ENCODE assay signal across 8 cellular contexts in the genomic region with DNA sequence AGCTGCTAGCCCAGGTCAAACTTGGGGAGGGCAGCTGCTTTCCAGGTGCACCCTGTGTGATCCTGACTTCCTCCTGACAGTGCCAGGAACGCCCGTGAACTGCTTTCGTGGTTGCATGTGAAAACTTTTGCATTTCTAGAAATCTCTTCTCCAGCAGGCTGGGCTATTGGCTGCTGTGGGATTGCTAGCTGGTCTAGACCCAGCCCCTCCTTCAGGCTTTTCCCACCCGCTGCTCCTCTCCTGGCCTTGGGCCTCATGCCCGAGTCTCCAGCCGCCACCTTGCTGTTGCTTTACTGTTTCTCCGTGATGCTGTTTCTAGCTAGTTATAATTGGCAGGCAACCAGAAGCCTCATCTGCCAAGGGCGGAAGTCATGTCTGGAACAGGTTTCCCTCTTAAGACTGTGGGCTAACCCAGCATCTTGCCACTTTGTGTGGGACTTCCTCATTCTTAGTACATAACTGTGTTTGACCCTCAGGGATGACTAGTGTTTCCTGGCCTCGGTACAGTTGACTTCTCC. TPM values are rescaled to one million over a fixed set of nuclear protein-coding genes. Genes with fewer than 3 reads are reported as not detected.
DNase-seq lines count a peak whose midpoint lies in the region; FAIRE-seq and TF ChIP-seq lines count a peak whose summit lies in the region.

No MANE protein-coding gene starts in this region.

- H3K9me3 Mint-ChIP-seq in HFFc6 = no peaks in the 10 kb centered on the region
- H3K9me3 Mint-ChIP-seq in activated CD4-positive, alpha-beta memory T cell treated with anti-CD3 and anti-CD28 coated beads, Interleukin-2, amount 10 ng/mL, durations not matched to agents 7 days and 5 days = no peaks in the 10 kb centered on the region

- H3K27ac Mint-ChIP-seq in HFFc6 = peak overlapping the region; percentile 4; the same call in 1 of the 2 replicates
- peak overlapping the region; percentile 82 for H3K27ac Mint-ChIP-seq in activated CD4-positive, alpha-beta memory T cell treated with anti-CD3 and anti-CD28 coated beads, Interleukin-2, amount 10 ng/mL, durations not matched to agents 7 days and 5 days

- H3K36me3 ChIP-seq in esophagus (ENCODE audit: control insufficient read depth in 2 of 2, insufficient read depth in 2 of 2, low read length in 1 of 2) (no peaks in the 10 kb centered on the region), osteoblast (ENCODE audit: insufficient read depth, low read length) (no peaks in the 10 kb centered on the region)

- peaks cover 16% of the 10 kb centered on the region for H3K4me1 Mint-ChIP-seq in HFFc6 (ENCODE audit: low read depth)
- peaks cover 58% of the 10 kb centered on the region for H3K4me1 Mint-ChIP-seq in activated CD4-positive, alpha-beta memory T cell treated with anti-CD3 and anti-CD28 coated beads, Interleukin-2, amount 10 ng/mL, durations not matched to agents 7 days and 5 days

- H3K27me3 ChIP-seq in esophagus (ENCODE audit: control insufficient read depth in 1 of 2, insufficient read depth in 2 of 2, low read length in 2 of 2) = no peaks in the 10 kb centered on the region
- peaks cover 26% of the 10 kb centered on the region for H3K27me3 ChIP-seq in osteoblast (ENCODE audit: insufficient read depth, low read length)

- TF ChIP-seq CTCF in HFFc6 (IDR thresholded peaks at IDR 0.05) = no peak
- TF ChIP-seq CTCF in NB4 (IDR thresholded peaks at IDR 0.05; ENCODE audit: low read depth, low read length) = no peak
- no peak for TF ChIP-seq CTCF in osteoblast (IDR thresholded peaks at IDR 0.05; ENCODE audit: extremely low read depth, low read depth, low read length)

- CTCF ChIA-PET in activated CD4-positive, alpha-beta memory T cell treated with anti-CD3 and anti-CD28 coated beads, Interleukin-2, amount 10 ng/mL, durations not matched to agents 7 days and 5 days (lab: Charles Lee) = interaction anchor here (1.0 to 2.1 kb wide), 9 partner anchors 10 to 109 kb away, joined by 3 to 15 read pairs (median 4); a partner anchor contains a TSS

- no peaks in the 10 kb centered on the region for H3K9me3 ChIP-seq in esophagus (ENCODE audit: control insufficient read depth in 2 of 2, insufficient read depth in 1 of 2, low read depth in 1 of 2, low read length in 1 of 2)
- H3K9me3 ChIP-seq in osteoblast (ENCODE audit: low read depth, low read length) = no peaks in the 10 kb centered on the region

- POLR2A ChIA-PET in activated CD4-positive, alpha-beta memory T cell treated with anti-CD3 and anti-CD28 coated beads, Interleukin-2, amount 10 ng/mL, durations not matched to agents 7 days and 5 days (lab: Charles Lee) = interaction anchor here (0.7 to 6.1 kb wide), 15 partner anchors 9 to 149 kb away, joined by 3 to 77 read pairs (median 6); a partner anchor contains a TSS

- H3K79me2 ChIP-seq in osteoblast (ENCODE audit: insufficient read depth, low read length) = no peaks in the 10 kb centered on the region

- no peaks in the 10 kb centered on the region for H3K36me3 Mint-ChIP-seq in HFFc6 (ENCODE audit: low read depth)
- peaks cover 11% of the 10 kb centered on the region for H3K36me3 Mint-ChIP-seq in activated CD4-positive, alpha-beta memory T cell treated with anti-CD3 and anti-CD28 coated beads, Interleukin-2, amount 10 ng/mL, durations not matched to agents 7 days and 5 days (ENCODE audit: low read depth)

- H2AFZ ChIP-seq in osteoblast (ENCODE audit: low read length) = peak overlapping the region; percentile 66

- H3K27me3 Mint-ChIP-seq in HFFc6 (ENCODE audit: insufficient read depth) = peaks cover 15% of the 10 kb centered on the region
- H3K27me3 Mint-ChIP-seq in activated CD4-positive, alpha-beta memory T cell treated with anti-CD3 and anti-CD28 coated beads, Interleukin-2, amount 10 ng/mL, durations not matched to agents 7 days and 5 days = no peaks in the 10 kb centered on the region

- H3K4me3 ChIP-seq in NB4 (ENCODE audit: low read depth, low read length) (peak overlapping the region; percentile 35), esophagus (ENCODE audit: low read depth in 1 of 2, low read length in 2 of 2) (no peak overlapping the region), osteoblast (ENCODE audit: insufficient read depth, low read length) (peak overlapping the region; percentile 37)

- 11 to 16% methylated on average over 9 of the region's 9 CpGs for WGBS in esophagus, 2 donors

- H3K27ac ChIP-seq in esophagus (ENCODE audit: low read depth in 2 of 2, low read length in 1 of 2) (peak overlapping the region; percentile 77 to 81), osteoblast (ENCODE audit: low read depth, low read length) (no peak overlapping the region)

- TF ChIP-seq POLR2A in GM12891 (IDR thresholded peaks at IDR 0.05; ENCODE audit: low read depth, low read length) = no peak
- TF ChIP-seq POLR2A in NB4 (IDR thresholded peaks at IDR 0.05; ENCODE audit: extremely low read depth, insufficient read length) = no peak
- no peak for TF ChIP-seq POLR2A in erythroblast (IDR thresholded peaks at IDR 0.05; ENCODE audit: low read length)

- peaks cover 3 to 13% of the 10 kb centered on the region in 2 donors for H3K4me1 ChIP-seq in esophagus (ENCODE audit: control insufficient read depth in 2 of 2, insufficient read depth in 2 of 2, low read length in 1 of 2)
- peaks cover 11% of the 10 kb centered on the region for H3K4me1 ChIP-seq in osteoblast (ENCODE audit: insufficient read depth, low read length)

- peak; percentile 94 for FAIRE-seq in GM12891 (lab: Jason Lieb, UNC)

- H4K20me1 ChIP-seq in osteoblast (ENCODE audit: insufficient read depth, low read length) = no peaks in the 10 kb centered on the region

- DNase-seq in GM12891 (ENCODE audit: insufficient read length, low spot score) (peak; percentile 47), HFFc6 (peak; percentile 88), NB4 (ENCODE audit: low read depth) (peak; percentile 98), osteoblast (ENCODE audit: insufficient read length, low spot score, missing footprints) (peak; percentile 89), erythroblast (lab: John Stamatoyannopoulos, UW) (no peak), COLO668 (lab: John Stamatoyannopoulos, UW; ENCODE audit: unreplicated experiment) (no peak)
- peak; percentile 67 for DNase-seq in activated CD4-positive, alpha-beta memory T cell treated with anti-CD3 and anti-CD28 coated beads, Interleukin-2, amount 10 ng/mL, durations not matched to agents 7 days and 5 days

- H3K4me3 Mint-ChIP-seq in HFFc6 = peak overlapping the region; percentile 20
- peak overlapping the region; percentile 55 for H3K4me3 Mint-ChIP-seq in activated CD4-positive, alpha-beta memory T cell treated with anti-CD3 and anti-CD28 coated beads, Interleukin-2, amount 10 ng/mL, durations not matched to agents 7 days and 5 days

- peak overlapping the region; percentile 65 for H3K4me2 ChIP-seq in osteoblast (ENCODE audit: insufficient read depth, low read length)

TF ChIP-seq in GM12891, 5 proteins besides CTCF, POLR2A, EP300 and RAD21:
- TF ChIP-seq TAF1 (IDR thresholded peaks at IDR 0.05; ENCODE audit: low read depth, low read length) (no peak), POU2F2 (IDR thresholded peaks at IDR 0.05; ENCODE audit: low read depth, low read length) (no peak), POLR2AphosphoS5 (IDR thresholded peaks at IDR 0.05; ENCODE audit: low read depth, low read length) (no peak), SPI1 (IDR thresholded peaks at IDR 0.05; ENCODE audit: low read depth, low read length) (peak; percentile 97), PAX5 (IDR thresholded peaks at IDR 0.05; ENCODE audit: insufficient read depth, low read length, severe bottlenecking) (no peak)

RNA-seq across cellular contexts. Expression of a gene that starts 27.0 kb away (rescaled TPM):
- 3.0 TPM for polyA plus RNA-seq in GM12891 (2012; ENCODE audit: low read depth, missing spikeins)
- total RNA-seq in HFFc6 (2021; fragmentation: NEBNext Ultra II Directional; extraction: Animal tissue kit (Norgen Biotek cat#: 25700)) = under 1 TPM in 1 of 6 experiments, not detected in 5; 0.14 TPM
- 10 to 100 TPM; 69.8 to 80.6 TPM for total RNA-seq in activated CD4-positive, alpha-beta memory T cell treated with anti-CD3 and anti-CD28 coated beads, Interleukin-2, amount 10 ng/mL, durations not matched to agents 7 days and 5 days
- 1 to 10 TPM; 2.8 to 3.0 TPM for polyA plus RNA-seq in esophagus
- under 0.01 and 0.36 TPM in 2 replicates for total RNA-seq in osteoblast

Comparison
In these comparisons a context has a peak if more than half of its experiments do, and no peak if none do; other contexts are left out.
1. DNase-seq: peak in GM12891 (single experiment), HFFc6 (single experiment), NB4 (single experiment), activated CD4-positive, alpha-beta memory T cell treated with anti-CD3 and anti-CD28 coated beads, Interleukin-2, amount 10 ng/mL, durations not matched to agents 7 days and 5 days (single experiment) and osteoblast (single experiment); none in erythroblast (0 of 2) and COLO668 (single experiment).
2. H3K4me3 ChIP-seq: peak in NB4 (single experiment) and osteoblast (single experiment); none in esophagus (0 of 2).
3. RNA of a gene that starts 27.0 kb away (total RNA-seq): 69.8 to 80.6 TPM in activated CD4-positive, alpha-beta memory T cell treated with anti-CD3 and anti-CD28 coated beads, Interleukin-2, amount 10 ng/mL, durations not matched to agents 7 days and 5 days; under 0.01 to 0.36 TPM in osteoblast and 0.14 TPM in HFFc6; every median in the first group is over 10 times any median in the second.